22 cellular contexts compared by ENCODE assay signal in genomic region chr6:40791004-40791403, GRCh38.
DNase-seq lines count a peak whose midpoint lies in the region; ATAC-seq, FAIRE-seq and TF ChIP-seq lines count a peak whose summit lies in the region.
"Had no signal": no experiment of that assay in that cellular context is flagged by ENCODE, and none has a peak within 500 bp of the region (broad histone marks: within the 10 kb centered on the region; RNA-seq: fewer than 3 reads in every experiment).

No MANE protein-coding gene starts in this region.

- no peak overlapping the region for H3K27ac Mint-ChIP-seq in Caco-2 (ENCODE audit: unreplicated experiment)
- H3K27ac Mint-ChIP-seq: activated naive CD8-positive, alpha-beta T cell; GM23338; mesothelial cell of epicardium had no signal

- H3K36me3 Mint-ChIP-seq in Caco-2 (ENCODE audit: insufficient read depth, unreplicated experiment): no peaks in the 10 kb centered on the region
- H3K36me3 Mint-ChIP-seq: activated naive CD8-positive, alpha-beta T cell; mesothelial cell of epicardium had no signal

- no TSS peak for BruUV-seq in Caco-2 (replicated peaks; lab: Mats Ljungman, UMichigan)
- BruUV-seq in HCT116 (replicated peaks; lab: Mats Ljungman, UMichigan): no TSS peak

- H3K4me2 ChIP-seq in HCT116 (ENCODE audit: low read length): peak overlapping the region; percentile 28
- H3K4me2 ChIP-seq: GM23338 had no signal

- TF ChIP-seq POLR2A in HCT116 (IDR thresholded peaks at IDR 0.05; ENCODE audit: borderline replicate concordance, extremely low read depth, insufficient read depth, insufficient read length): no peak

- H3K4me1 ChIP-seq in Caco-2: no peaks in the 10 kb centered on the region
- peaks cover 0 to 16% of the 10 kb centered on the region in 2 experiments; a peak in 2 of 4 replicates for H3K4me1 ChIP-seq in HCT116 (ENCODE audit: control insufficient read depth in 1 of 2, insufficient read depth in 2 of 2, low read length in 2 of 2)

- no peaks in the 10 kb centered on the region; the same call in 1 of the 2 replicates for H3K27me3 ChIP-seq in Caco-2 (replicated peaks; ENCODE audit: control insufficient read depth, insufficient read depth, low read length)
- H3K27me3 ChIP-seq in HCT116 (ENCODE audit: insufficient read depth, low read length): peaks cover 34% of the 10 kb centered on the region
- peaks cover 3% of the 10 kb centered on the region for H3K27me3 ChIP-seq in bronchial epithelial cell (ENCODE audit: control insufficient read depth, insufficient read depth, low read length)
- H3K27me3 ChIP-seq: MG63, sigmoid colon, thyroid gland had no signal

- CTCF ChIA-PET in Caco-2 (lab: Charles Lee): no interaction called here
- CTCF ChIA-PET in HCT116 (lab: Charles Lee): no interaction called here

- H3K9me3 Mint-ChIP-seq in Caco-2 (ENCODE audit: unreplicated experiment): no peaks in the 10 kb centered on the region
- H3K9me3 Mint-ChIP-seq: GM23338, mesothelial cell of epicardium had no signal

- no peaks in the 10 kb centered on the region for H4K20me1 ChIP-seq in HCT116 (ENCODE audit: insufficient read depth)

- TF ChIP-seq CTCF in Caco-2 (IDR thresholded peaks at IDR 0.05; ENCODE audit: insufficient read depth in 1 of 2, low read depth in 1 of 2, low read length in 1 of 2, severe bottlenecking in 1 of 2, unreplicated experiment in 1 of 2) (no peak), HCT116 (IDR thresholded peaks at IDR 0.05 in 2 of 3, conservative IDR thresholded peaks at IDR 0.05 in 1 of 3; ENCODE audit: borderline replicate concordance in 1 of 3, insufficient read depth in 1 of 3, low read depth in 2 of 3, low read length in 2 of 3) (no peak), bronchial epithelial cell (IDR thresholded peaks at IDR 0.05; ENCODE audit: insufficient read depth, low read length, severe bottlenecking) (no peak), GM13976 (IDR thresholded peaks at IDR 0.05; ENCODE audit: borderline replicate concordance, control extremely low read depth, extremely low read depth, insufficient read depth, missing control alignments) (no peak)

- no peaks in the 10 kb centered on the region for H3K9me2 ChIP-seq in HCT116 (ENCODE audit: insufficient read depth)

- H3K79me2 ChIP-seq in HCT116 (ENCODE audit: insufficient read depth, low read length): no peaks in the 10 kb centered on the region

- no peaks in the 10 kb centered on the region for H3K36me3 ChIP-seq in Caco-2 (ENCODE audit: control insufficient read depth, insufficient read depth, low read length)
- no peaks in the 10 kb centered on the region for H3K36me3 ChIP-seq in HCT116 (ENCODE audit: control insufficient read depth in 1 of 2, insufficient read depth in 2 of 2, low read length in 2 of 2)
- no peaks in the 10 kb centered on the region for H3K36me3 ChIP-seq in bronchial epithelial cell (ENCODE audit: control insufficient read depth, insufficient read depth, low read length)
- H3K36me3 ChIP-seq: MG63, sigmoid colon, thyroid gland had no signal

- H2AFZ ChIP-seq in HCT116 (ENCODE audit: low read depth, low read length, poor library complexity, severe bottlenecking): no peak overlapping the region
- H2AFZ ChIP-seq: GM23338 had no signal

- H3K4me1 Mint-ChIP-seq in Caco-2 (ENCODE audit: low read depth, unreplicated experiment): no peaks in the 10 kb centered on the region

- intact Hi-C loops in Caco-2 (cut with micrococcal nuclease; ENCODE audit: unreplicated experiment): no loop called here
- intact Hi-C loops in HCT116 (cut with micrococcal nuclease): no loop called here

- H3K9me3 ChIP-seq in Caco-2: no peaks in the 10 kb centered on the region
- H3K9me3 ChIP-seq in HCT116 (ENCODE audit: control insufficient read depth in 1 of 2, insufficient read depth in 1 of 2, low read depth in 1 of 2, low read length in 2 of 2): no peaks in the 10 kb centered on the region
- H3K9me3 ChIP-seq: MG63, sigmoid colon, thyroid gland had no signal

- no peak overlapping the region for H3K27ac ChIP-seq in HCT116 (ENCODE audit: low read depth, low read length)
- H3K27ac ChIP-seq: C4-2B, sigmoid colon, thyroid gland, VCaP had no signal

- in situ Hi-C loops in GM13976 (cut with MboI; ENCODE audit: low sequenced_read_pairs, unreplicated experiment): no loop called here

- H3K4me3 ChIP-seq in Caco-2 (ENCODE audit: low read depth, low read length): no peak overlapping the region
- no peak overlapping the region for H3K4me3 ChIP-seq in HCT116 (replicated peaks in 1 of 2; ENCODE audit: low read depth in 1 of 2, low read length in 2 of 2)
- no peak overlapping the region for H3K4me3 ChIP-seq in bronchial epithelial cell (ENCODE audit: low read depth, low read length)
- H3K4me3 ChIP-seq: GM23338, MG63, sigmoid colon, thyroid gland had no signal

- no peak overlapping the region for H3K9ac ChIP-seq in HCT116 (ENCODE audit: low read length)

- no peak for TF ChIP-seq RAD21 in HCT116 (IDR thresholded peaks at IDR 0.05; ENCODE audit: low read depth)

- FAIRE-seq in bronchial epithelial cell (lab: Jason Lieb, UNC): no peak
- FAIRE-seq: frontal cortex had no signal

- no peak overlapping the region for H3K4me3 Mint-ChIP-seq in Caco-2 (ENCODE audit: unreplicated experiment)
- H3K4me3 Mint-ChIP-seq: activated naive CD8-positive, alpha-beta T cell; GM23338; mesothelial cell of epicardium had no signal

- ATAC-seq in HCT116 (peak; percentile 79), HG03432 (IDR thresholded peaks at IDR 0.05; ENCODE audit: unreplicated experiment) (no peak)
- ATAC-seq: GM23338 had no signal

- RAD21 ChIA-PET in HCT116 (lab: Charles Lee; ENCODE audit: low non-redundant PET in 1 of 2, low total read pairs in 2 of 2, uncharacterized antibody in 2 of 2, unreplicated experiment in 2 of 2): no interaction called here

- DNase-seq in Caco-2: peak; percentile 12 to 55
- DNase-seq in HCT116 (ENCODE audit: low read depth, low spot score): peak; percentile 19
- DNase-seq in bronchial epithelial cell (ENCODE audit: low read depth): peak; percentile 72
- peak; percentile 60 for DNase-seq in left kidney (ENCODE audit: low read depth, low spot score)
- no peak for DNase-seq in GM13976 (ENCODE audit: low spot score)
- DNase-seq in C1 segment of cervical spinal cord (lab: John Stamatoyannopoulos, UW): no peak
- no peak for DNase-seq in middle frontal gyrus (ENCODE audit: extremely low spot score, low spot score)
- DNase-seq: DND-41; effector CD8-positive, alpha-beta T cell; MG63; NCI-H1930; NCI-H524 treated with DMSO at 0.1 percent for 48 hours; sigmoid colon; stimulated activated CD4-positive, alpha-beta T cell treated with anti-CD3 and anti-CD28 coated beads, Interleukin-4, amount 100 ng/mL, for 1 hour; thyroid gland had no signal

- POLR2A ChIA-PET in Caco-2 (lab: Charles Lee): no interaction called here
- POLR2A ChIA-PET in HCT116 (lab: Charles Lee): no interaction called here

- peaks cover 14% of the 10 kb centered on the region for H3K27me3 Mint-ChIP-seq in Caco-2 (ENCODE audit: insufficient read depth, unreplicated experiment)
- H3K27me3 Mint-ChIP-seq: activated naive CD8-positive, alpha-beta T cell had no signal

TF ChIP-seq in HCT116, 20 proteins besides CTCF, POLR2A, EP300 and RAD21:
- TF ChIP-seq TCF7L2 (IDR thresholded peaks at IDR 0.05; ENCODE audit: borderline replicate concordance, extremely low read depth, insufficient read depth, insufficient read length) (peak; percentile 55), EZH2phosphoT487 (IDR thresholded peaks at IDR 0.05; ENCODE audit: borderline replicate concordance) (no peak), EZH2 (IDR thresholded peaks at IDR 0.05) (no peak)
TF ChIP-seq in HCT116: peak in this region for 1.

Comparison
In these comparisons a context has a peak if more than half of its experiments do, and no peak if none do; other contexts are left out.
1. DNase-seq: peak in Caco-2 (2 of 2), HCT116 (single experiment), bronchial epithelial cell (single experiment) and left kidney (single experiment); none in GM13976 (single experiment), C1 segment of cervical spinal cord (0 of 14) and middle frontal gyrus (single experiment).